ENCODE assay signal across 7 cellular contexts in genomic region chr12:116532428-116532827, GRCh38. TPM values are rescaled to one million over a fixed set of nuclear protein-coding genes. Genes with fewer than 3 reads are reported as not detected.
DNase-seq lines count a peak whose midpoint lies in the region; TF ChIP-seq lines count a peak whose summit lies in the region.

No MANE protein-coding gene starts in this region.

- H3K4me3 ChIP-seq in Caco-2 (ENCODE audit: low read depth, low read length), result no peak overlapping the region
- no peak overlapping the region for H3K4me3 ChIP-seq in KMS-11 (IDR thresholded peaks at IDR 0.05; ENCODE audit: insufficient read depth, low read depth, low read length)
- no peak overlapping the region for H3K4me3 ChIP-seq in neutrophil (ENCODE audit: low read depth in 1 of 2, low read length in 1 of 2)
- H3K4me3 ChIP-seq in prostate gland, result no peak overlapping the region

- H2AFZ ChIP-seq in KMS-11 (ENCODE audit: low read depth), result peak overlapping the region; percentile 82; the same call in 1 of the 2 replicates

- H3K4me2 ChIP-seq in KMS-11, result peak overlapping the region; percentile 57; the same call in 1 of the 2 replicates

- H3K27ac Mint-ChIP-seq in Caco-2 (ENCODE audit: unreplicated experiment) (peak overlapping the region; percentile 8), brain (peak overlapping the region; percentile 86 to 95 (median 91))

- BruUV-seq in Caco-2 (replicated peaks; lab: Mats Ljungman, UMichigan), result no TSS peak

- no peaks in the 10 kb centered on the region for H4K20me1 ChIP-seq in KMS-11 (ENCODE audit: insufficient read depth)

- H3K36me3 Mint-ChIP-seq in Caco-2 (ENCODE audit: insufficient read depth, unreplicated experiment), result no peaks in the 10 kb centered on the region
- peaks cover 3% of the 10 kb centered on the region for H3K36me3 Mint-ChIP-seq in brain

- H3K9me3 Mint-ChIP-seq in Caco-2 (ENCODE audit: unreplicated experiment), result no peaks in the 10 kb centered on the region
- H3K9me3 Mint-ChIP-seq in brain, result peaks cover 0 to 4% (median 2%) of the 10 kb centered on the region in 5 experiments

- H3K36me3 ChIP-seq in Caco-2 (ENCODE audit: control insufficient read depth, insufficient read depth, low read length) (no peaks in the 10 kb centered on the region), KMS-11 (ENCODE audit: insufficient read depth) (no peaks in the 10 kb centered on the region), neutrophil (no peaks in the 10 kb centered on the region), prostate gland (no peaks in the 10 kb centered on the region)

- no peak for DNase-seq in Caco-2
- no peak for DNase-seq in prostate gland (ENCODE audit: low spot score)
- DNase-seq in LoVo (ENCODE audit: low spot score), result no peak
- DNase-seq in DMS 273 (lab: John Stamatoyannopoulos, UW; ENCODE audit: unreplicated experiment), result no peak

- H3K27me3 ChIP-seq in Caco-2 (replicated peaks; ENCODE audit: control insufficient read depth, insufficient read depth, low read length) (no peaks in the 10 kb centered on the region), KMS-11 (ENCODE audit: insufficient read depth, low read depth) (no peaks in the 10 kb centered on the region), neutrophil (no peaks in the 10 kb centered on the region), prostate gland (replicated peaks; ENCODE audit: insufficient read depth) (no peaks in the 10 kb centered on the region)

- TF ChIP-seq CTCF in Caco-2 (IDR thresholded peaks at IDR 0.05; ENCODE audit: insufficient read depth in 1 of 2, low read depth in 1 of 2, low read length in 1 of 2, severe bottlenecking in 1 of 2, unreplicated experiment in 1 of 2) (no peak), KMS-11 (conservative IDR thresholded peaks at IDR 0.05; ENCODE audit: low read depth, low read length) (peak; percentile 24; the same call in 1 of the 2 replicates), brain (conservative IDR thresholded peaks at IDR 0.05) (no peak), neutrophil (IDR thresholded peaks at IDR 0.05) (no peak), prostate gland (IDR thresholded peaks at IDR 0.05) (no peak)

- H3K4me3 Mint-ChIP-seq in Caco-2 (ENCODE audit: unreplicated experiment) (peak overlapping the region; percentile 78), brain (peak overlapping the region; percentile 85 to 99 (median 89))

- no peak overlapping the region for H3K27ac ChIP-seq in KMS-11
- peak overlapping the region; percentile 89 for H3K27ac ChIP-seq in neutrophil
- peak overlapping the region in 1 of 2 donors; percentile 75 for H3K27ac ChIP-seq in prostate gland

- H3K9ac ChIP-seq in KMS-11, result no peak overlapping the region

- intact Hi-C loops in Caco-2 (cut with micrococcal nuclease; ENCODE audit: unreplicated experiment), result no loop called here
- intact Hi-C loops in prostate gland (cut with DNase I), result no loop called here

- H3K4me1 Mint-ChIP-seq in Caco-2 (ENCODE audit: low read depth, unreplicated experiment) (peaks cover 7% of the 10 kb centered on the region), brain (peaks cover 48% of the 10 kb centered on the region)

- no peaks in the 10 kb centered on the region for H3K79me2 ChIP-seq in KMS-11 (ENCODE audit: insufficient read depth, low read depth)

- H3K9me3 ChIP-seq in Caco-2, result no peaks in the 10 kb centered on the region
- H3K9me3 ChIP-seq in neutrophil, result no peaks in the 10 kb centered on the region
- no peaks in the 10 kb centered on the region for H3K9me3 ChIP-seq in prostate gland

- POLR2A ChIA-PET in Caco-2 (lab: Charles Lee), result interaction anchor here (0.7 kb wide), 1 partner anchor 27 kb away, joined by 6 read pairs; no protein-coding TSS in a partner anchor

- WGBS in prostate gland, result 82% methylated on average over 4 of the region's 4 CpGs

- H3K27me3 Mint-ChIP-seq in Caco-2 (ENCODE audit: insufficient read depth, unreplicated experiment) (no peaks in the 10 kb centered on the region), brain (peaks cover 8% of the 10 kb centered on the region)

- H3K4me1 ChIP-seq in Caco-2 (peaks cover 27% of the 10 kb centered on the region), KMS-11 (ENCODE audit: low read depth, poor library complexity, severe bottlenecking) (peaks cover 24% of the 10 kb centered on the region), neutrophil (ENCODE audit: control insufficient read depth in 1 of 2, insufficient read depth in 1 of 2, low read depth in 1 of 2, low read length in 1 of 2) (peaks cover 11 to 16% of the 10 kb centered on the region in 2 experiments), prostate gland (replicated peaks) (peaks cover 9% of the 10 kb centered on the region)

- CTCF ChIA-PET in Caco-2 (lab: Charles Lee), result interaction anchor here (0.6 kb wide), 1 partner anchor 36 kb away, joined by 4 read pairs; no protein-coding TSS in a partner anchor

- no peak for TF ChIP-seq POLR2A in prostate gland (IDR thresholded peaks at IDR 0.05)

RNA-seq across cellular contexts. Expression of gene MAP1LC3B2, which starts 26.8 kb away (rescaled TPM):
- 1.8 TPM in 1 of 2 replicates, not detected in the other for total RNA-seq in Caco-2 (2022)
- 4.2 TPM for polyA plus RNA-seq in brain (ENCODE audit: insufficient read depth, low read depth, low replicate concordance)
- total RNA-seq in prostate gland, result 1 to 10 TPM in 1 of 2 donors, not detected in 1; 1.6 TPM
